In the genomic region with DNA sequence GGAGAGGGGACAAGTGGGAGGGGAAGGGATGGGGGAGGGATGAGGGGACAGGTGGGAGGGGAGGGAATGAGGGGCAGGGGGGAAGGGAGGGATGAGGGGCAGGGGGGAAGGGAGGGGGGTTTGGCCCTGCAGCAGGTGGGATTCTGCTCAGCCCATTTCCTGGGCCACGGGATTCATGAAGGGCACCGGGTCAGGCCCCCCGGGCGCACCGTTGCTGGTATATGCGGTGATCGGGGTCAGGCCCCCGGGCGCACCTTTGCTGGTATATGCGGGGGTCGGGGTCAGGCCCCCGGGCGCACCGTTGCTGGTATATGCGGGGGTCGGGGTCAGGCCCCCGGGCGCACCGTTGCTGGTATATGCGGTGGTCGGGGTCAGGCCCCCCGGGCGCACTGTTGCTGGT, we compare ENCODE assay signal across 2 cellular contexts. TPM values are rescaled to one million over a fixed set of nuclear protein-coding genes. Genes with fewer than 3 reads are reported as not detected.
"Had no signal": no experiment of that assay in that cellular context is flagged by ENCODE, and none has a peak within 500 bp of the region (broad histone marks: within the 10 kb centered on the region; RNA-seq: fewer than 3 reads in every experiment).

No MANE protein-coding gene starts in this region.

RNA-seq across cellular contexts. Expression of a gene that starts 15.0 kb away (rescaled TPM):
- polyA plus RNA-seq: HepG2, IgD-negative memory B cell had no signal
